In genomic region chr20:50020283-50020682, GRCh38 we compare ENCODE assay signal across 1 cellular context.
TF ChIP-seq lines count a peak whose summit lies in the region.

No MANE protein-coding gene starts in this region.

TF ChIP-seq in H1, 55 proteins besides CTCF, POLR2A, EP300 and RAD21:
- TF ChIP-seq POU5F1 (IDR thresholded peaks at IDR 0.05; ENCODE audit: low read depth, low read length): no peak
- no peak for TF ChIP-seq NRF1 (IDR thresholded peaks at IDR 0.05; ENCODE audit: low read depth, low read length)
- TF ChIP-seq KDM1A (IDR thresholded peaks at IDR 0.05; ENCODE audit: borderline replicate concordance, low read length): no peak
- no peak for TF ChIP-seq NANOG (IDR thresholded peaks at IDR 0.05; ENCODE audit: insufficient read depth, low read depth, low read length, poor library complexity, severe bottlenecking)
- no peak for TF ChIP-seq JUN (IDR thresholded peaks at IDR 0.05; ENCODE audit: low read depth, low read length)
- TF ChIP-seq CHD7 (IDR thresholded peaks at IDR 0.05; ENCODE audit: insufficient replicate concordance, low read length): no peak
- TF ChIP-seq PHF8 (conservative IDR thresholded peaks at IDR 0.05; ENCODE audit: low read depth, low read length): no peak
- TF ChIP-seq EZH2 (IDR thresholded peaks at IDR 0.05; ENCODE audit: low read depth, low read length, severe bottlenecking): no peak
- no peak for TF ChIP-seq HDAC2 (IDR thresholded peaks at IDR 0.05; ENCODE audit: borderline replicate concordance in 1 of 2, low read depth in 2 of 2, low read length in 2 of 2)
- TF ChIP-seq SP2 (IDR thresholded peaks at IDR 0.05; ENCODE audit: low read length): no peak
- TF ChIP-seq POLR2AphosphoS5 (IDR thresholded peaks at IDR 0.05; ENCODE audit: low read depth, low read length): no peak
- no peak for TF ChIP-seq ATF3 (IDR thresholded peaks at IDR 0.05; ENCODE audit: insufficient read depth, low read depth, low read length)
- TF ChIP-seq RBBP5 (IDR thresholded peaks at IDR 0.05; ENCODE audit: borderline replicate concordance, low read depth, low read length): no peak
- TF ChIP-seq RXRA (IDR thresholded peaks at IDR 0.05; ENCODE audit: insufficient read depth, low read depth, low read length): no peak
- TF ChIP-seq SP4 (IDR thresholded peaks at IDR 0.05; ENCODE audit: low read length): no peak
- no peak for TF ChIP-seq ZNF274 (IDR thresholded peaks at IDR 0.05; ENCODE audit: borderline replicate concordance, extremely low read depth, low read length)
- TF ChIP-seq YY1 (IDR thresholded peaks at IDR 0.05; ENCODE audit: low read depth, low read length): no peak
- no peak for TF ChIP-seq TBP (IDR thresholded peaks at IDR 0.05; ENCODE audit: low read depth, low read length)
- no peak for TF ChIP-seq SIRT6 (IDR thresholded peaks at IDR 0.05; ENCODE audit: low read length)
- no peak for TF ChIP-seq KDM4A (IDR thresholded peaks at IDR 0.05; ENCODE audit: low read depth, low read length, severe bottlenecking)
